13 cellular contexts compared by ENCODE assay signal in the genomic region with DNA sequence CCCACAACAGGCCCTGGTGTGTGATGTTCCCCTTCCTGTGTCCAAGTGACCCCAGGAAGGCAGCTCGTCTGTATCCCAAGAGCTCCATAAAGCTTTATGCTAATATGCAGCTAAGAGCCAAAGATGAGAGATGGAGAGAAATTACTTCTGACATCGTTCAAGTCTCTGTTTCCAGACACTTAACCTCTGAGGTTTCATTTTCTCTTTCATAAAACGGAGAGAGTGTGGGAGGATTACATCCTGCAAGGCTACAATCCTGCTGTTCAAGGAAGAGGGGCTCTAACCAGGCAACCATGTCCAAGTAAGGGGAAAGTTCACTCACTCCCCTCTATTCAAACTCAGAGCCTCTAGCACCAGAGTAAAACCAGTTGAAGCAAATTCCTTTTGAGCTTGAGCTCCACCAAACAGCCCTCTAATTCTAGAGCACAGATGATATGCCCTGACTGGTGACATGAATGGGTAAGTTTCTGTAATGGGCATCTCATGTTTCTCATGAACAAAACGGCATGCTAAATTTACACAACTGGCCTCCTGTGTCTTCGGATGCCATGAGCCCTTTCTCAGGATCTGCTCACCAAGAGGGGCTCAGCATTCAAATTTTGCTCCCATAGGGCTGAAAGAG.
DNase-seq lines count a peak whose midpoint lies in the region; ATAC-seq and TF ChIP-seq lines count a peak whose summit lies in the region.
"Had no signal": no experiment of that assay in that cellular context is flagged by ENCODE, and none has a peak within 500 bp of the region (broad histone marks: within the 10 kb centered on the region; RNA-seq: fewer than 3 reads in every experiment).

No MANE protein-coding gene starts in this region.

- H3K79me2 ChIP-seq in mammary epithelial cell (ENCODE audit: insufficient read depth, low read length) = no peaks in the 10 kb centered on the region

- DNase-seq in MCF 10A (ENCODE audit: unreplicated experiment) (no peak), mammary epithelial cell (no peak), T-cell (no peak), vagina (ENCODE audit: extremely low spot score in 2 of 2) (no peak), cerebellum (ENCODE audit: low spot score) (no peak)
- no peak for DNase-seq in stimulated activated naive CD8-positive, alpha-beta T cell treated with anti-CD3 and anti-CD28 coated beads, Interleukin-15, Interleukin-2, amounts not matched to agents 100 U/mL and 50 U/mL, for 24 hours
- DNase-seq: activated CD4-positive, alpha-beta T cell treated with anti-CD3 and anti-CD28 coated beads, Interleukin-2, amount 50 U/mL, for 4 hours; MG63 had no signal

- CTCF ChIA-PET in MCF 10A (lab: Yijun Ruan, JAX) = no interaction called here
- CTCF ChIA-PET in mammary epithelial cell (lab: Charles Lee; ENCODE audit: low non-redundant PET) = no interaction called here
- CTCF ChIA-PET in T-cell (lab: Charles Lee) = no interaction called here

- BruUV-seq in MCF 10A (replicated peaks; lab: Mats Ljungman, UMichigan) (no TSS peak), mammary epithelial cell (replicated peaks; lab: Mats Ljungman, UMichigan) (no TSS peak)

- no peaks in the 10 kb centered on the region for H3K4me1 Mint-ChIP-seq in MCF 10A (ENCODE audit: insufficient read depth, unreplicated experiment)
- peaks cover 0 to 14% (median 13%) of the 10 kb centered on the region in 3 donors for H3K4me1 Mint-ChIP-seq in T-cell

- H3K9ac ChIP-seq in mammary epithelial cell (ENCODE audit: insufficient read depth, low read length) = no peak overlapping the region

- H3K9me3 Mint-ChIP-seq in MCF 10A (ENCODE audit: unreplicated experiment) = peaks cover 5% of the 10 kb centered on the region
- H3K9me3 Mint-ChIP-seq in T-cell = no peaks in the 10 kb centered on the region

- no peaks in the 10 kb centered on the region for H3K36me3 ChIP-seq in mammary epithelial cell (ENCODE audit: insufficient read depth, low read length)
- H3K36me3 ChIP-seq in vagina = no peaks in the 10 kb centered on the region
- H3K36me3 ChIP-seq: cardiac muscle cell, MG63 had no signal

- H3K4me3 Mint-ChIP-seq in MCF 10A (ENCODE audit: unreplicated experiment) = peak overlapping the region; percentile 10
- H3K4me3 Mint-ChIP-seq in T-cell = peak overlapping the region; percentile 37 to 66 (median 62)

- no peaks in the 10 kb centered on the region for H3K27me3 Mint-ChIP-seq in MCF 10A (ENCODE audit: insufficient read depth, unreplicated experiment)
- H3K27me3 Mint-ChIP-seq in T-cell = peaks cover 0 to 6% of the 10 kb centered on the region in 2 donors

- in situ Hi-C loops in mammary epithelial cell (cut with MboI; ENCODE audit: low sequenced_read_pairs in 2 of 2) = no loop called here

- dilution Hi-C loops in mammary epithelial cell (cut with HindIII; ENCODE audit: low sequenced_read_pairs) = no loop called here

- POLR2A ChIA-PET in MCF 10A (lab: Yijun Ruan, JAX) (no interaction called here), T-cell (lab: Charles Lee) (no interaction called here)

- H3K4me2 ChIP-seq in mammary epithelial cell (ENCODE audit: insufficient read depth, low read depth, low read length) = no peak overlapping the region

- ATAC-seq in HG02798 (IDR thresholded peaks at IDR 0.05; ENCODE audit: poor library complexity, unreplicated experiment) (peak; percentile 50), T-cell (replicated peaks in 1 of 4) (no peak), GM18873 (IDR thresholded peaks at IDR 0.05; ENCODE audit: low FRiP score, unreplicated experiment) (no peak)
- peak; percentile 32 for ATAC-seq in stimulated activated naive CD8-positive, alpha-beta T cell treated with anti-CD3 and anti-CD28 coated beads, Interleukin-15, Interleukin-2, amounts not matched to agents 100 U/mL and 50 U/mL, for 24 hours
- ATAC-seq: left lobe of liver, Panc1 had no signal

- TF ChIP-seq CTCF in MCF 10A (IDR thresholded peaks at IDR 0.05; ENCODE audit: unreplicated experiment) (no peak), mammary epithelial cell (conservative IDR thresholded peaks at IDR 0.05 in 1 of 2, IDR thresholded peaks at IDR 0.05 in 1 of 2; ENCODE audit: extremely low read depth in 1 of 2, insufficient read depth in 1 of 2, low read depth in 1 of 2, low read length in 2 of 2) (no peak), vagina (IDR thresholded peaks at IDR 0.05) (no peak)

- 17% methylated on average over 4 of the region's 5 CpGs for WGBS in mammary epithelial cell (ENCODE audit: low coverage, missing lambda C conversion rate)

- H3K27me3 ChIP-seq in mammary epithelial cell (ENCODE audit: insufficient read depth, low read length) = no peaks in the 10 kb centered on the region
- no peaks in the 10 kb centered on the region for H3K27me3 ChIP-seq in vagina
- H3K27me3 ChIP-seq: cardiac muscle cell, MG63 had no signal

- H3K9me3 ChIP-seq in mammary epithelial cell (replicated peaks; ENCODE audit: insufficient read depth, low read length) (peaks cover 16% of the 10 kb centered on the region), vagina (no peaks in the 10 kb centered on the region)
- H3K9me3 ChIP-seq: MG63 had no signal

- H3K27ac ChIP-seq in mammary epithelial cell (ENCODE audit: insufficient read depth, low read depth, low read length) (no peak overlapping the region), vagina (no peak overlapping the region)
- H3K27ac ChIP-seq: cardiac muscle cell had no signal

- no peak overlapping the region for H2AFZ ChIP-seq in mammary epithelial cell (ENCODE audit: low read depth, low read length)

- no peaks in the 10 kb centered on the region for H4K20me1 ChIP-seq in mammary epithelial cell (ENCODE audit: insufficient read depth, low read length)

- H3K36me3 Mint-ChIP-seq in MCF 10A (ENCODE audit: insufficient read depth, unreplicated experiment) (no peaks in the 10 kb centered on the region), T-cell (no peaks in the 10 kb centered on the region)

- H3K27ac Mint-ChIP-seq in MCF 10A (ENCODE audit: low read depth, unreplicated experiment) = no peak overlapping the region
- peak overlapping the region in 1 of 2 donors; percentile 5 for H3K27ac Mint-ChIP-seq in T-cell

- TF ChIP-seq POLR2A in vagina (IDR thresholded peaks at IDR 0.05) = no peak

- H3K4me1 ChIP-seq in mammary epithelial cell (ENCODE audit: insufficient read depth, low read length) (no peaks in the 10 kb centered on the region), vagina (no peaks in the 10 kb centered on the region)

- intact Hi-C loops in MCF 10A (cut with micrococcal nuclease) = no loop called here
- intact Hi-C loops in mammary epithelial cell (cut with micrococcal nuclease) = no loop called here
- intact Hi-C loops in vagina (cut with DNase I) = no loop called here

- H3K4me3 ChIP-seq in mammary epithelial cell (replicated peaks in 1 of 3; ENCODE audit: insufficient read depth in 1 of 3, low read depth in 2 of 3, low read length in 3 of 3) (no peak overlapping the region), vagina (peak overlapping the region in 1 of 2 donors; percentile 10)
- H3K4me3 ChIP-seq: cardiac muscle cell, MG63 had no signal

Comparison
In these comparisons a context has a peak if more than half of its experiments do, and no peak if none do; other contexts are left out.
1. ATAC-seq: peak in HG02798 (single experiment) and stimulated activated naive CD8-positive, alpha-beta T cell treated with anti-CD3 and anti-CD28 coated beads, Interleukin-15, Interleukin-2, amounts not matched to agents 100 U/mL and 50 U/mL, for 24 hours (single experiment); none in T-cell (0 of 4) and GM18873 (single experiment).